ENCODE assay signal across 12 cellular contexts in the genomic region with DNA sequence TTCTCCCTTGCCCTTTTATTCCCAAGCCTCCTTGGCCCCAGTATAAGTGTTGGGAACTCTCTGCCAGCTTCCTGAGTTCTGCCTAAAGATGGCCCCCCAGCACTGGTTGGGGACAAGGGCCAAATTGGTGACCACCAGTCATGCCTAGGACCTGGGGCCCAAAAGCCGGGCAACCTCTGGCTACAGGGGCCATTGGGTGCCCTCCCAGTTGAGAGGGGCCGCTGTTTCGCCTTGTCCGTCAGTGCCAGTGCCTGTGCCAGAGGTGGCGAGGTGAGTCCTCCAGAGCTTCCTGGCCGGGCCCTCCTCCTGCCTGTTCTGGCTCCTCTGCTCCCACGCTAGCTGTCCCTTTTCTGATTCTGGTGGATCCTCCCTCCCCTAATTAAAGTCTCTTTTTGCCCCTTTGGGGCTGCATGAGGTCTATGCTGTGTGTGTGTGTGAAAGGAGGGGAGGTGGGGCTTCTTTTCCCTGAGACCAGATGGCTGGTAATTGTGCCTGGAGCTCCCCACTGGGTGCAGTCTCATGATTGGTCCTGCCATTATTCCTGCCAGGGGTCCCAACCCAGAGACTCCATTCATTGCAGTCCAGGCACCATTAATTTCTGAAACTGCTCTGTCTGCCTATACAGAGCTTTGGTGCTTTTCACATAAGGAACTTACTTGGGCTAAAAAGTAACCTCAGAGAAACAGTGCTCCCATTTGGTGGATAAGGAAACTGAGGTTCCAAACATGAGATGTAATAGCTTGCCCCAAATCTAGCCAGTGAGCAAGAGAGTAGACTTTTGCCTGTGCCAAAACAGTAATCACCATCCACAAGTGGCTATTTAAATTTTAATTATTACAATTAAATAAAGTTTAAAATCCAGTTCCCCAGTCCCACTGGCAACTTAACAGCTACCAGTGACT. TPM values are rescaled to one million over a fixed set of nuclear protein-coding genes. Genes with fewer than 3 reads are reported as not detected.
DNase-seq lines count a peak whose midpoint lies in the region; ATAC-seq and TF ChIP-seq lines count a peak whose summit lies in the region.
"Had no signal": no experiment of that assay in that cellular context is flagged by ENCODE, and none has a peak within 500 bp of the region (broad histone marks: within the 10 kb centered on the region; RNA-seq: fewer than 3 reads in every experiment).

No MANE protein-coding gene starts in this region.

- no peaks in the 10 kb centered on the region for H3K27me3 ChIP-seq in osteoblast (ENCODE audit: insufficient read depth, low read length)
- H3K27me3 ChIP-seq: hepatocyte had no signal

- H2AFZ ChIP-seq in osteoblast (ENCODE audit: low read length): no peak overlapping the region
- H2AFZ ChIP-seq: hepatocyte had no signal

- H3K27me3 Mint-ChIP-seq in activated T-cell treated with anti-CD3 and anti-CD28 coated beads, Interleukin-2, amount 50 U/mL, for 72 hours (ENCODE audit: low read depth): no peaks in the 10 kb centered on the region
- H3K27me3 Mint-ChIP-seq in activated naive CD8-positive, alpha-beta T cell treated with anti-CD3 and anti-CD28 coated beads for 36 hours: no peaks in the 10 kb centered on the region

- H3K27ac Mint-ChIP-seq in activated T-cell treated with anti-CD3 and anti-CD28 coated beads, Interleukin-2, amount 50 U/mL, for 72 hours: peak overlapping the region; percentile 8
- peak overlapping the region; percentile 91 for H3K27ac Mint-ChIP-seq in activated naive CD8-positive, alpha-beta T cell treated with anti-CD3 and anti-CD28 coated beads for 36 hours

- no peak overlapping the region for H3K4me3 ChIP-seq in osteoblast (ENCODE audit: insufficient read depth, low read length)
- H3K4me3 ChIP-seq: hepatocyte, lower lobe of right lung had no signal

- DNase-seq in activated T-cell treated with anti-CD3 and anti-CD28 coated beads, Interleukin-2, amount 50 U/mL, for 72 hours: no peak
- DNase-seq in activated T-cell treated with anti-CD3 and anti-CD28 coated beads, Interleukin-2, amount 50 U/mL, for 48 hours: no peak
- DNase-seq in activated naive CD8-positive, alpha-beta T cell treated with anti-CD3 and anti-CD28 coated beads for 36 hours: no peak
- DNase-seq in osteoblast (ENCODE audit: insufficient read length, low spot score, missing footprints) (peak; percentile 42), A172 (ENCODE audit: low spot score) (no peak)
- DNase-seq: ACHN, lower lobe of right lung, NCI-H2081 treated with DMSO at 0.1 percent for 48 hours, occipital lobe had no signal

- no peak overlapping the region for H3K4me3 Mint-ChIP-seq in activated T-cell treated with anti-CD3 and anti-CD28 coated beads, Interleukin-2, amount 50 U/mL, for 72 hours
- H3K4me3 Mint-ChIP-seq in activated naive CD8-positive, alpha-beta T cell treated with anti-CD3 and anti-CD28 coated beads for 36 hours: no peak overlapping the region

- no peaks in the 10 kb centered on the region for H3K9me3 Mint-ChIP-seq in activated T-cell treated with anti-CD3 and anti-CD28 coated beads, Interleukin-2, amount 50 U/mL, for 72 hours
- H3K9me3 Mint-ChIP-seq in activated naive CD8-positive, alpha-beta T cell treated with anti-CD3 and anti-CD28 coated beads for 36 hours: no peaks in the 10 kb centered on the region
- H3K9me3 Mint-ChIP-seq: activated T-helper 2 cell treated with anti-CD3 and anti-CD28 coated beads, Interferon-gamma antibody, Interleukin-2, Interleukin-4, amounts not matched to agents 10 μg/mL and 5 μg/mL and 100 μg/mL, durations not matched to agents 14 hours and 24 hours and 36 hours had no signal

- peaks cover 17 to 35% of the 10 kb centered on the region in 2 donors for H3K36me3 Mint-ChIP-seq in activated T-cell treated with anti-CD3 and anti-CD28 coated beads, Interleukin-2, amount 50 U/mL, for 72 hours (ENCODE audit: insufficient read depth in 2 of 2)
- H3K36me3 Mint-ChIP-seq in activated naive CD8-positive, alpha-beta T cell treated with anti-CD3 and anti-CD28 coated beads for 36 hours: peaks cover 27% of the 10 kb centered on the region

- H3K4me1 Mint-ChIP-seq in activated T-cell treated with anti-CD3 and anti-CD28 coated beads, Interleukin-2, amount 50 U/mL, for 72 hours (ENCODE audit: low read depth): peaks cover 43% of the 10 kb centered on the region
- peaks cover 35% of the 10 kb centered on the region for H3K4me1 Mint-ChIP-seq in activated naive CD8-positive, alpha-beta T cell treated with anti-CD3 and anti-CD28 coated beads for 36 hours

- ATAC-seq in activated T-cell treated with anti-CD3 and anti-CD28 coated beads, Interleukin-2, amount 50 U/mL, for 72 hours (replicated peaks in 1 of 2): no peak
- ATAC-seq in GM19452 (IDR thresholded peaks at IDR 0.05; ENCODE audit: unreplicated experiment): no peak
- ATAC-seq: lower lobe of right lung had no signal

- no peak overlapping the region for H3K4me2 ChIP-seq in osteoblast (ENCODE audit: insufficient read depth, low read length)
- H3K4me2 ChIP-seq: hepatocyte had no signal

- no peaks in the 10 kb centered on the region for H4K20me1 ChIP-seq in osteoblast (ENCODE audit: insufficient read depth, low read length)

- H3K36me3 ChIP-seq in osteoblast (ENCODE audit: insufficient read depth, low read length): peaks cover 59% of the 10 kb centered on the region

- peaks cover 7% of the 10 kb centered on the region for H3K4me1 ChIP-seq in osteoblast (ENCODE audit: insufficient read depth, low read length)

- H3K79me2 ChIP-seq in osteoblast (ENCODE audit: insufficient read depth, low read length): peaks cover 11% of the 10 kb centered on the region
- H3K79me2 ChIP-seq: hepatocyte had no signal

- no peak overlapping the region for H3K27ac ChIP-seq in osteoblast (ENCODE audit: low read depth, low read length)
- H3K27ac ChIP-seq: lower lobe of right lung had no signal

- no peaks in the 10 kb centered on the region for H3K9me3 ChIP-seq in osteoblast (ENCODE audit: low read depth, low read length)
- H3K9me3 ChIP-seq: lower lobe of right lung had no signal

- no peak for TF ChIP-seq CTCF in osteoblast (IDR thresholded peaks at IDR 0.05; ENCODE audit: extremely low read depth, low read depth, low read length)

RNA-seq across cellular contexts. Expression of a gene that starts 3.1 kb away (rescaled TPM):
- 10 to 100 TPM; 63.6 to 75.5 TPM for total RNA-seq in activated T-cell treated with anti-CD3 and anti-CD28 coated beads, Interleukin-2, amount 50 U/mL, for 72 hours
- total RNA-seq in activated naive CD8-positive, alpha-beta T cell treated with anti-CD3 and anti-CD28 coated beads for 36 hours: 10 to 100 TPM; 22.7 to 23.8 TPM
- total RNA-seq in osteoblast: 31.1 and 33.9 TPM in 2 replicates
- total RNA-seq in A172 (2014; rRNA removed; shearing (Covaris generic)): 10.2 and 15.6 TPM in 2 replicates

RNA-seq across cellular contexts. Expression of a gene that starts 14.1 kb away (rescaled TPM):
- total RNA-seq in activated T-cell treated with anti-CD3 and anti-CD28 coated beads, Interleukin-2, amount 50 U/mL, for 72 hours: 100 to 1,000 TPM; 168 to 176 TPM
- total RNA-seq in activated naive CD8-positive, alpha-beta T cell treated with anti-CD3 and anti-CD28 coated beads for 36 hours: 100 to 1,000 TPM; 251 to 253 TPM
- 203 and 222 TPM in 2 replicates for total RNA-seq in osteoblast
- 196 and 274 TPM in 2 replicates for total RNA-seq in A172 (2014; rRNA removed; shearing (Covaris generic))

RNA-seq across cellular contexts. Expression of a gene that starts 14.7 kb away (rescaled TPM):
- total RNA-seq in activated T-cell treated with anti-CD3 and anti-CD28 coated beads, Interleukin-2, amount 50 U/mL, for 72 hours: 100 to 1,000 TPM; 105 to 112 TPM
- total RNA-seq in activated naive CD8-positive, alpha-beta T cell treated with anti-CD3 and anti-CD28 coated beads for 36 hours: 10 to 100 TPM; 49.5 to 50.8 TPM
- total RNA-seq in osteoblast: 88.4 and 102 TPM in 2 replicates
- 150 and 167 TPM in 2 replicates for total RNA-seq in A172 (2014; rRNA removed; shearing (Covaris generic))

RNA-seq across cellular contexts. Expression of a gene that starts 36.9 kb away (rescaled TPM):
- total RNA-seq in activated T-cell treated with anti-CD3 and anti-CD28 coated beads, Interleukin-2, amount 50 U/mL, for 72 hours: 10 to 100 TPM; 40.1 to 53.7 TPM
- 10 to 100 TPM; 69.2 to 71.2 TPM for total RNA-seq in activated naive CD8-positive, alpha-beta T cell treated with anti-CD3 and anti-CD28 coated beads for 36 hours
- total RNA-seq in osteoblast: 18.6 and 19.2 TPM in 2 replicates
- total RNA-seq in A172 (2014; rRNA removed; shearing (Covaris generic)): 50.4 and 56.3 TPM in 2 replicates

RNA-seq across cellular contexts. Expression of a gene that starts 37.2 kb away (rescaled TPM):
- total RNA-seq in activated T-cell treated with anti-CD3 and anti-CD28 coated beads, Interleukin-2, amount 50 U/mL, for 72 hours: 10 to 100 TPM; 38.6 to 47.4 TPM
- 10 to 100 TPM; 24.8 to 25.7 TPM for total RNA-seq in activated naive CD8-positive, alpha-beta T cell treated with anti-CD3 and anti-CD28 coated beads for 36 hours
- total RNA-seq in osteoblast: 22.1 and 25.9 TPM in 2 replicates
- total RNA-seq in A172 (2014; rRNA removed; shearing (Covaris generic)): 78.3 and 82.6 TPM in 2 replicates
